Comparison of ENCODE assay signal across 15 cellular contexts in genomic region chr11:57361420-57361819, GRCh38. TPM values are rescaled to one million over a fixed set of nuclear protein-coding genes. Genes with fewer than 3 reads are reported as not detected.
"Had no signal": no experiment of that assay in that cellular context is flagged by ENCODE, and none has a peak within 500 bp of the region (broad histone marks: within the 10 kb centered on the region; RNA-seq: fewer than 3 reads in every experiment).

No MANE protein-coding gene starts in this region.

RNA-seq across cellular contexts. Expression of gene PRG3, which starts 19.5 kb away (rescaled TPM):
- total RNA-seq: stomach, subcutaneous adipose tissue, suprapubic skin, temporal lobe, testis, thoracic aorta, thyroid gland, tibial nerve, transverse colon, upper lobe of left lung, upper lobe of right lung, ureter, urinary bladder, uterus, vagina had no signal
- polyA plus RNA-seq: stomach, urinary bladder had no signal

RNA-seq across cellular contexts. Expression of gene P2RX3, which starts 23.3 kb away (rescaled TPM):
- total RNA-seq: suprapubic skin, temporal lobe, thoracic aorta, thyroid gland, transverse colon, upper lobe of left lung, upper lobe of right lung, vagina had no signal
- polyA plus RNA-seq: stomach had no signal

RNA-seq across cellular contexts. Expression of gene PRG2, which starts 29.0 kb away (rescaled TPM):
- total RNA-seq: temporal lobe, testis, transverse colon, upper lobe of right lung, vagina had no signal
- polyA plus RNA-seq: urinary bladder had no signal
